In genomic region chr3:165619077-165619476, GRCh38 we compare ENCODE assay signal across 32 cellular contexts.
"Had no signal": no experiment of that assay in that cellular context is flagged by ENCODE, and none has a peak within 500 bp of the region (broad histone marks: within the 10 kb centered on the region; RNA-seq: fewer than 3 reads in every experiment).

No MANE protein-coding gene starts in this region.

- ATAC-seq: activated naive CD4-positive, alpha-beta T cell treated with anti-CD3 and anti-CD28 coated beads, Interleukin-2, amount 50 U/mL, for 72 hours; activated naive CD8-positive, alpha-beta T cell treated with anti-CD3 and anti-CD28 coated beads, Interleukin-2, amount 50 U/mL, for 24 hours; activated T-cell treated with anti-CD3 and anti-CD28 coated beads, Interleukin-2, amount 50 U/mL, for 4 hours; activated T-cell treated with anti-CD3 and anti-CD28 coated beads, Interleukin-2, amount 50 U/mL, for 72 hours; activated T-helper 17 cell treated with anti-CD3 and anti-CD28 coated beads, Interleukin-2, amount 50 U/mL, for 72 hours; body of pancreas had no signal

- H3K4me3 ChIP-seq: adrenal gland, ascending aorta, body of pancreas, breast epithelium, cardiac muscle cell had no signal

- H3K9me3 ChIP-seq: adrenal gland, body of pancreas had no signal

- H3K36me3 ChIP-seq: adrenal gland, ascending aorta, brain microvascular endothelial cell, breast epithelium, cardiac muscle cell had no signal

- DNase-seq: activated effector memory CD4-positive, alpha-beta T cell treated with anti-CD3 and anti-CD28 coated beads, Interleukin-2, amount 50 U/mL, for 16 hours; activated effector memory CD4-positive, alpha-beta T cell treated with Interleukin-2 at 50 U/mL for 16 hours; activated gamma-delta T cell; activated gamma-delta T cell treated with Interleukin-2 at 50 U/mL for 16 hours; activated naive CD4-positive, alpha-beta T cell; activated naive CD4-positive, alpha-beta T cell treated with anti-CD3 and anti-CD28 coated beads for 36 hours; activated naive CD4-positive, alpha-beta T cell treated with anti-CD3 and anti-CD28 coated beads, Interleukin-2, amount 10 ng/mL, durations not matched to agents 7 days and 5 days; activated naive CD4-positive, alpha-beta T cell treated with anti-CD3 and anti-CD28 coated beads, Interleukin-2, amount 50 U/mL, for 16 hours; activated naive CD4-positive, alpha-beta T cell treated with Interleukin-2 at 50 U/mL for 16 hours; activated naive CD8-positive, alpha-beta T cell treated with anti-CD3 and anti-CD28 coated beads for 36 hours; activated naive CD8-positive, alpha-beta T cell treated with anti-CD3 and anti-CD28 coated beads, Interleukin-2, amount 10 ng/mL, durations not matched to agents 7 days and 5 days; activated naive CD8-positive, alpha-beta T cell treated with anti-CD3 and anti-CD28 coated beads, Interleukin-2, amount 50 U/mL, for 24 hours; activated T-cell treated with anti-CD3 and anti-CD28 coated beads, Interleukin-2, amount 50 U/mL, for 1 hour; activated T-cell treated with anti-CD3 and anti-CD28 coated beads, Interleukin-2, amount 50 U/mL, for 24 hours; activated T-cell treated with anti-CD3 and anti-CD28 coated beads, Interleukin-2, amount 50 U/mL, for 4 hours; activated T-cell treated with anti-CD3 and anti-CD28 coated beads, Interleukin-2, amount 50 U/mL, for 48 hours; activated T-cell treated with anti-CD3 and anti-CD28 coated beads, Interleukin-2, amount 50 U/mL, for 72 hours; adrenal gland; amniotic stem cell; amygdala; anterior cingulate cortex; aorta; body of pancreas; brain microvascular endothelial cell; caudate nucleus; central memory CD4-positive, alpha-beta T cell; cerebellar nuclear complex had no signal

- H3K27me3 ChIP-seq: adrenal gland, ascending aorta, body of pancreas, brain microvascular endothelial cell, breast epithelium, cardiac muscle cell had no signal

- H3K27ac ChIP-seq: adrenal gland, ascending aorta, body of pancreas, brain microvascular endothelial cell, breast epithelium, cardiac muscle cell had no signal

- H3K4me1 ChIP-seq: adrenal gland, ascending aorta, body of pancreas, breast epithelium had no signal
